ENCODE assay signal across 8 cellular contexts in genomic region chr18:63161728-63162195, GRCh38.
DNase-seq lines count a peak whose midpoint lies in the region; ATAC-seq and TF ChIP-seq lines count a peak whose summit lies in the region.

No MANE protein-coding gene starts in this region.

- no peak for TF ChIP-seq POLR2A in heart left ventricle (IDR thresholded peaks at IDR 0.05)

- DNase-seq in NCI-H2107 treated with DMSO at 0.1 percent for 48 hours (lab: John Stamatoyannopoulos, UW; ENCODE audit: unreplicated experiment) (peak; percentile 26), NCI-H2107 (lab: John Stamatoyannopoulos, UW) (no peak), RPMI7951 (ENCODE audit: low read depth) (peak; percentile 84), heart left ventricle (peak in 4 of 5 donors; percentile 59 to 74 (median 66)), smooth muscle cell of the brain vasculature (ENCODE audit: low read depth, low spot score) (peak; percentile 51), NCI-H2227 treated with DMSO at 0.1 percent for 48 hours (lab: John Stamatoyannopoulos, UW) (no peak)
- DNase-seq in activated naive CD4-positive, alpha-beta T cell treated with anti-CD3 and anti-CD28 coated beads for 36 hours, result peak; percentile 94

- H3K9me3 ChIP-seq in heart left ventricle, result no peaks in the 10 kb centered on the region

- TF ChIP-seq CTCF in heart left ventricle (IDR thresholded peaks at IDR 0.05), result no peak

- peaks cover 93% of the 10 kb centered on the region for H3K4me1 Mint-ChIP-seq in activated naive CD4-positive, alpha-beta T cell treated with anti-CD3 and anti-CD28 coated beads for 36 hours (ENCODE audit: low read depth)

- WGBS in heart left ventricle, 4 donors, result 35 to 40% (median 38%) methylated on average over 9 of the region's 9 CpGs

- CTCF ChIA-PET in activated naive CD4-positive, alpha-beta T cell treated with anti-CD3 and anti-CD28 coated beads for 36 hours (lab: Charles Lee), result interaction anchor here (0.8 to 2.2 kb wide), 12 partner anchors 13 to 181 kb away, joined by 3 to 11 read pairs (median 4); no protein-coding TSS in a partner anchor

- no peak overlapping the region for H3K4me3 ChIP-seq in heart left ventricle

- H3K27ac Mint-ChIP-seq in activated naive CD4-positive, alpha-beta T cell treated with anti-CD3 and anti-CD28 coated beads for 36 hours, result peak overlapping the region; percentile 99

- H3K4me1 ChIP-seq in heart left ventricle, result peaks cover 0 to 57% (median 25%) of the 10 kb centered on the region in 12 donors

- ATAC-seq in HG03064 (IDR thresholded peaks at IDR 0.05; ENCODE audit: low read depth, unreplicated experiment) (peak; percentile 44), heart left ventricle (peak; percentile 81 to 93 (median 90))

- H3K36me3 ChIP-seq in heart left ventricle, result no peaks in the 10 kb centered on the region

- peak overlapping the region in 11 of 12 donors; percentile 36 to 85 (median 69) for H3K27ac ChIP-seq in heart left ventricle

- peaks cover 6% of the 10 kb centered on the region for H3K36me3 Mint-ChIP-seq in activated naive CD4-positive, alpha-beta T cell treated with anti-CD3 and anti-CD28 coated beads for 36 hours (ENCODE audit: low read depth)

- intact Hi-C loops in activated naive CD4-positive, alpha-beta T cell treated with anti-CD3 and anti-CD28 coated beads for 36 hours (cut with micrococcal nuclease), result loop anchor here (1.0 to 2.0 kb wide), 18 partner anchors 10 to 789 kb away; partner anchors contain the start of genes VPS4B and ZCCHC2
- intact Hi-C loops in heart left ventricle (cut with DNase I), result loop anchor here in 1 of 10 donors (10.0 kb wide), 1 partner anchor 53 kb away; no protein-coding TSS in a partner anchor

- no peaks in the 10 kb centered on the region for H3K9me3 Mint-ChIP-seq in activated naive CD4-positive, alpha-beta T cell treated with anti-CD3 and anti-CD28 coated beads for 36 hours

- peak overlapping the region; percentile 74 for H3K4me3 Mint-ChIP-seq in activated naive CD4-positive, alpha-beta T cell treated with anti-CD3 and anti-CD28 coated beads for 36 hours

- no peaks in the 10 kb centered on the region for H3K27me3 Mint-ChIP-seq in activated naive CD4-positive, alpha-beta T cell treated with anti-CD3 and anti-CD28 coated beads for 36 hours (ENCODE audit: low read depth)

- no peaks in the 10 kb centered on the region for H3K27me3 ChIP-seq in heart left ventricle

Comparison
In these comparisons a context has a peak if more than half of its experiments do, and no peak if none do; other contexts are left out.
1. DNase-seq: peak in NCI-H2107 treated with DMSO at 0.1 percent for 48 hours (single experiment), RPMI7951 (single experiment), activated naive CD4-positive, alpha-beta T cell treated with anti-CD3 and anti-CD28 coated beads for 36 hours (single experiment), heart left ventricle (4 of 5) and smooth muscle cell of the brain vasculature (single experiment); none in NCI-H2107 (single experiment) and NCI-H2227 treated with DMSO at 0.1 percent for 48 hours (single experiment).